Comparison of ENCODE assay signal across 14 cellular contexts in genomic region chr1:220274122-220274855, GRCh38. TPM values are rescaled to one million over a fixed set of nuclear protein-coding genes. Genes with fewer than 3 reads are reported as not detected.
DNase-seq lines count a peak whose midpoint lies in the region; ATAC-seq, FAIRE-seq and TF ChIP-seq lines count a peak whose summit lies in the region.
"Had no signal": no experiment of that assay in that cellular context is flagged by ENCODE, and none has a peak within 500 bp of the region (broad histone marks: within the 10 kb centered on the region; RNA-seq: fewer than 3 reads in every experiment).

No MANE protein-coding gene starts in this region.

- no peak overlapping the region for H3K4me3 ChIP-seq in astrocyte (ENCODE audit: insufficient read depth, low read depth, low read length)
- H3K4me3 ChIP-seq in iPS-18a (ENCODE audit: low read length), result no peak overlapping the region
- H3K4me3 ChIP-seq in HAP-1, result no peak overlapping the region

- TF ChIP-seq CTCF in CD14-positive monocyte (IDR thresholded peaks at IDR 0.05) (no peak), astrocyte (IDR thresholded peaks at IDR 0.05; ENCODE audit: insufficient read depth, low read depth, low read length) (no peak)

- H3K79me2 ChIP-seq in astrocyte (ENCODE audit: insufficient read depth, low read length), result peaks cover 28% of the 10 kb centered on the region

- DNase-seq in CD14-positive monocyte (ENCODE audit: low spot score) (no peak), LHCN-M2 (ENCODE audit: low read depth) (peak; percentile 5), astrocyte (ENCODE audit: low read depth) (peak; percentile 60), NCI-H446 treated with DMSO at 0.1 percent for 48 hours (lab: John Stamatoyannopoulos, UW) (no peak), HAP-1 (ENCODE audit: low spot score in 2 of 2) (no peak), HCEC 1CT (no peak)
- DNase-seq: activated CD4-positive, alpha-beta memory T cell treated with anti-CD3 and anti-CD28 coated beads for 36 hours; activated gamma-delta T cell treated with Interleukin-2 at 50 U/mL for 16 hours; left ventricle myocardium superior; stimulated activated CD4-positive, alpha-beta T cell treated with anti-CD3 and anti-CD28 coated beads, Interleukin-15, amount 100 ng/mL, for 24 hours; stimulated activated CD8-positive, alpha-beta memory T cell treated with anti-CD3 and anti-CD28 coated beads, Interleukin-4, amount 100 ng/mL, for 48 hours had no signal

- peaks cover 0 to 1% of the 10 kb centered on the region in 2 donors for H3K36me3 Mint-ChIP-seq in CD14-positive monocyte
- no peaks in the 10 kb centered on the region for H3K36me3 Mint-ChIP-seq in astrocyte (ENCODE audit: low read depth, unreplicated experiment)
- H3K36me3 Mint-ChIP-seq: activated CD4-positive, alpha-beta memory T cell treated with anti-CD3 and anti-CD28 coated beads for 36 hours had no signal

- H3K4me1 ChIP-seq in astrocyte (ENCODE audit: insufficient read depth, low read length) (peaks cover 14% of the 10 kb centered on the region), iPS-18a (ENCODE audit: control insufficient read depth, low read depth, low read length) (peaks cover 39% of the 10 kb centered on the region), HAP-1 (peaks cover 20% of the 10 kb centered on the region)

- H3K9me3 Mint-ChIP-seq in CD14-positive monocyte (peaks cover 0 to 2% (median 0%) of the 10 kb centered on the region in 7 donors), astrocyte (ENCODE audit: unreplicated experiment) (no peaks in the 10 kb centered on the region)
- H3K9me3 Mint-ChIP-seq: activated CD4-positive, alpha-beta memory T cell treated with anti-CD3 and anti-CD28 coated beads for 36 hours; T-helper 1 cell treated with Interleukin-12 subunit alpha and Interleukin-12 subunit beta and Interleukin-4 antibody, amounts not matched to agents 30 μg/mL and 1 μg/mL, for 36 hours had no signal

- H3K4me3 Mint-ChIP-seq in CD14-positive monocyte, result no peak overlapping the region
- no peak overlapping the region for H3K4me3 Mint-ChIP-seq in astrocyte (ENCODE audit: unreplicated experiment)
- H3K4me3 Mint-ChIP-seq: activated CD4-positive, alpha-beta memory T cell treated with anti-CD3 and anti-CD28 coated beads for 36 hours; T-helper 1 cell treated with Interleukin-12 subunit alpha and Interleukin-12 subunit beta and Interleukin-4 antibody, amounts not matched to agents 30 μg/mL and 1 μg/mL, for 36 hours had no signal

- intact Hi-C loops in CD14-positive monocyte (cut with micrococcal nuclease), result no loop called here

- H3K9me3 ChIP-seq in astrocyte (ENCODE audit: insufficient read depth, low read depth, low read length) (no peaks in the 10 kb centered on the region), iPS-18a (ENCODE audit: control insufficient read depth, low read depth, low read length) (no peaks in the 10 kb centered on the region), HAP-1 (no peaks in the 10 kb centered on the region)

- H2AFZ ChIP-seq in astrocyte (ENCODE audit: low read depth, low read length), result no peak overlapping the region

- H3K27me3 ChIP-seq in astrocyte (ENCODE audit: insufficient read depth, low read length) (peaks cover 5% of the 10 kb centered on the region), iPS-18a (ENCODE audit: control insufficient read depth, insufficient read depth, low read length) (no peaks in the 10 kb centered on the region), HAP-1 (ENCODE audit: low read depth) (peaks cover 13% of the 10 kb centered on the region)

- FAIRE-seq in astrocyte (lab: Jason Lieb, UNC), result no peak

- in situ Hi-C loops in HAP-1 (cut with MboI; ENCODE audit: low sequenced_read_pairs), result no loop called here

- H3K4me2 ChIP-seq in astrocyte (ENCODE audit: low read length), result no peak overlapping the region

- H3K4me1 Mint-ChIP-seq in CD14-positive monocyte (peaks cover 17% of the 10 kb centered on the region), astrocyte (ENCODE audit: low read depth, unreplicated experiment) (peaks cover 14% of the 10 kb centered on the region)

- peaks cover 18% of the 10 kb centered on the region for H4K20me1 ChIP-seq in astrocyte (ENCODE audit: insufficient read depth, low read length)

- peaks cover 0 to 3% (median 0%) of the 10 kb centered on the region in 3 donors for H3K27me3 Mint-ChIP-seq in CD14-positive monocyte (ENCODE audit: low read depth in 3 of 3)
- H3K27me3 Mint-ChIP-seq in astrocyte (ENCODE audit: low read depth, unreplicated experiment), result no peaks in the 10 kb centered on the region

- ATAC-seq in GM18861 (IDR thresholded peaks at IDR 0.05; ENCODE audit: unreplicated experiment), result no peak
- ATAC-seq: left ventricle myocardium superior had no signal

- H3K27ac ChIP-seq in astrocyte (ENCODE audit: low read depth, low read length) (no peak overlapping the region), iPS-18a (ENCODE audit: low read length) (peak overlapping the region; percentile 78)

- no peak overlapping the region for H3K9ac ChIP-seq in astrocyte (ENCODE audit: low read length)
- H3K9ac ChIP-seq in iPS-18a (ENCODE audit: low read length), result peak overlapping the region; percentile 35

- H3K36me3 ChIP-seq in astrocyte (ENCODE audit: insufficient read depth, low read length), result no peaks in the 10 kb centered on the region
- H3K36me3 ChIP-seq in iPS-18a (ENCODE audit: control insufficient read depth, low read depth, low read length), result no peaks in the 10 kb centered on the region
- H3K36me3 ChIP-seq in HAP-1 (replicated peaks), result peaks cover under 1% of the 10 kb centered on the region

- H3K27ac Mint-ChIP-seq in CD14-positive monocyte (peak overlapping the region in 6 of 7 donors; percentile 8 to 75 (median 46)), astrocyte (ENCODE audit: unreplicated experiment) (peak overlapping the region; percentile 53)
- H3K27ac Mint-ChIP-seq: activated CD4-positive, alpha-beta memory T cell treated with anti-CD3 and anti-CD28 coated beads for 36 hours; T-helper 1 cell treated with Interleukin-12 subunit alpha and Interleukin-12 subunit beta and Interleukin-4 antibody, amounts not matched to agents 30 μg/mL and 1 μg/mL, for 36 hours had no signal

RNA-seq across cellular contexts. Expression of gene RAB3GAP2, which starts 2.0 kb away (rescaled TPM):
- 10 to 100 TPM in 1 of 2 donors, 1 to 10 TPM in 1; 9.8 to 11.6 TPM for polyA plus RNA-seq in CD14-positive monocyte
- 20.9 and 21.6 TPM in 2 replicates for total RNA-seq in LHCN-M2 (2014; rRNA removed)
- polyA plus RNA-seq in LHCN-M2 (2012), result 7.3 TPM
- total RNA-seq in astrocyte, result 68.1 and 69.6 TPM in 2 replicates

Comparison
In these comparisons a context has a peak if more than half of its experiments do, and no peak if none do; other contexts are left out.
1. DNase-seq: peak in LHCN-M2 (single experiment) and astrocyte (single experiment); none in CD14-positive monocyte (single experiment), NCI-H446 treated with DMSO at 0.1 percent for 48 hours (single experiment), HAP-1 (0 of 2) and HCEC 1CT (single experiment).